Comparison of ENCODE assay signal across 20 cellular contexts in the genomic region with DNA sequence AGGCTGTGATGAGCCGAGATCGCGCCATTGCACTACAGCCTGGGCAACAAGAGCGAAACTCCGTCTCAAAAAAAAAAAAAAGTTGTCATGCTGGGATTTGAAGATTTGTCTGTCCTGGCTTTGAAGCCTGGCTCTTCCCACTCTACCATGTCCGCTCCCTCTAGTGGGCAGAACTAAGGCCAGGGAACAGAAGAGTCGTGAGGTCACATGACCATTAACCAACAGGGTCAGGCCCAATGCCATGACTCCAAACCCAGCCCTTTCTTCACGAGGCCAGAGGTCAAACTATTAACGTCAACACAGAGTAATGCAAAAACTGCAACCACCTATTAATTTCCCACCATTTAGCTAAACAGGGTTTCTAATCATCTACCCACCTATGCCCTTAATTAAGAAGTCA.
"Had no signal": no experiment of that assay in that cellular context is flagged by ENCODE, and none has a peak within 500 bp of the region (broad histone marks: within the 10 kb centered on the region; RNA-seq: fewer than 3 reads in every experiment).

No MANE protein-coding gene starts in this region.

- H3K27me3 ChIP-seq: body of pancreas, colonic mucosa, heart left ventricle, neural progenitor cell had no signal

- ATAC-seq: activated CD8-positive, alpha-beta T cell treated with anti-CD3 and anti-CD28 coated beads, Interleukin-2, amount 10 ng/mL, durations not matched to agents 7 days and 5 days; body of pancreas; heart left ventricle; stimulated activated memory B cell treated with anti-CD40 and anti-IgM and Interleukin-4, amounts not matched to agents 10 μg/mL and 1 μg/mL and 100 μg/mL, for 72 hours; T-helper 17 cell had no signal

- H3K9me3 ChIP-seq: body of pancreas, colonic mucosa, heart left ventricle had no signal

- H3K27ac Mint-ChIP-seq: activated CD8-positive, alpha-beta T cell treated with anti-CD3 and anti-CD28 coated beads, Interleukin-2, amount 10 ng/mL, durations not matched to agents 7 days and 5 days; activated naive CD8-positive, alpha-beta T cell; neural progenitor cell; stimulated activated memory B cell treated with anti-CD40 and anti-IgM and Interleukin-4, amounts not matched to agents 10 μg/mL and 1 μg/mL and 100 μg/mL, for 72 hours; T-helper 17 cell had no signal

- H3K9ac ChIP-seq: neural progenitor cell, parathyroid adenoma had no signal

- H3K79me2 ChIP-seq: parathyroid adenoma had no signal

- DNase-seq: activated CD4-positive, alpha-beta T cell treated with anti-CD3 and anti-CD28 coated beads for 48 hours; activated CD8-positive, alpha-beta memory T cell treated with anti-CD3 and anti-CD28 coated beads, Interleukin-2, amount 50 U/mL, for 4 hours; activated CD8-positive, alpha-beta T cell treated with anti-CD3 and anti-CD28 coated beads, Interleukin-2, amount 10 ng/mL, durations not matched to agents 7 days and 5 days; activated gamma-delta T cell treated with Interleukin-2 at 50 U/mL for 16 hours; activated T-cell treated with anti-CD3 and anti-CD28 coated beads, Interleukin-2, amount 50 U/mL, for 48 hours; amniotic stem cell; body of pancreas; caudate nucleus; colonic mucosa; effector CD4-positive, alpha-beta T cell; heart left ventricle; stimulated activated CD4-positive, alpha-beta T cell treated with anti-CD3 and anti-CD28 coated beads, Interleukin-2, amount 100 ng/mL, for 48 hours; T-helper 17 cell had no signal

- H3K27ac ChIP-seq: body of pancreas, colonic mucosa, heart left ventricle, neural progenitor cell, parathyroid adenoma had no signal

- H3K27me3 Mint-ChIP-seq: activated naive CD8-positive, alpha-beta T cell; T-helper 17 cell had no signal

- H3K4me1 Mint-ChIP-seq: stimulated activated memory B cell treated with anti-CD40 and anti-IgM and Interleukin-4, amounts not matched to agents 10 μg/mL and 1 μg/mL and 100 μg/mL, for 72 hours had no signal

- H3K4me2 ChIP-seq: neural progenitor cell had no signal

- H3K4me3 ChIP-seq: body of pancreas, colonic mucosa, heart left ventricle, neural progenitor cell had no signal

- H3K9me3 Mint-ChIP-seq: neural progenitor cell; stimulated activated memory B cell treated with anti-CD40 and anti-IgM and Interleukin-4, amounts not matched to agents 10 μg/mL and 1 μg/mL and 100 μg/mL, for 72 hours had no signal

- H3K36me3 ChIP-seq: colonic mucosa, heart left ventricle, neural progenitor cell had no signal

- H3K36me3 Mint-ChIP-seq: neural progenitor cell; stimulated activated memory B cell treated with anti-CD40 and anti-IgM and Interleukin-4, amounts not matched to agents 10 μg/mL and 1 μg/mL and 100 μg/mL, for 72 hours had no signal

- H3K4me1 ChIP-seq: body of pancreas, colonic mucosa, neural progenitor cell, parathyroid adenoma had no signal

- H2AFZ ChIP-seq: neural progenitor cell, parathyroid adenoma had no signal

- FAIRE-seq: endothelial cell of umbilical vein, frontal cortex, islet of Langerhans had no signal

- H3K4me3 Mint-ChIP-seq: activated CD8-positive, alpha-beta T cell treated with anti-CD3 and anti-CD28 coated beads, Interleukin-2, amount 10 ng/mL, durations not matched to agents 7 days and 5 days; activated naive CD8-positive, alpha-beta T cell; neural progenitor cell; stimulated activated memory B cell treated with anti-CD40 and anti-IgM and Interleukin-4, amounts not matched to agents 10 μg/mL and 1 μg/mL and 100 μg/mL, for 72 hours; T-helper 17 cell had no signal
